Comparison of ENCODE assay signal across 24 cellular contexts in genomic region chr5:34047147-34047546, GRCh38.
"Had no signal": no experiment of that assay in that cellular context is flagged by ENCODE, and none has a peak within 500 bp of the region (broad histone marks: within the 10 kb centered on the region; RNA-seq: fewer than 3 reads in every experiment).

No MANE protein-coding gene starts in this region.

- H3K27ac ChIP-seq: heart left ventricle, lower lobe of right lung, pancreas, prostate gland, skin epidermis, thoracic aorta had no signal

- ATAC-seq: lower lobe of right lung, pancreas, sciatic nerve had no signal

- H3K4me1 ChIP-seq: prostate gland had no signal

- H3K27me3 ChIP-seq: heart left ventricle, pancreas had no signal

- H3K36me3 ChIP-seq: lower lobe of right lung, prostate gland, thoracic aorta had no signal

- H3K4me3 ChIP-seq: heart left ventricle, lower lobe of right lung, pancreas, prostate gland, skin epidermis, thoracic aorta had no signal

- DNase-seq: activated CD4-positive, alpha-beta memory T cell treated with anti-CD3 and anti-CD28 coated beads for 36 hours; activated CD4-positive, alpha-beta T cell treated with anti-CD3 and anti-CD28 coated beads, Interleukin-2, amount 10 ng/mL, durations not matched to agents 24 days and 14 days; activated CD4-positive, CD25-positive, alpha-beta regulatory T cell treated with anti-CD3 and anti-CD28 coated beads, Interleukin-2, amount 50 U/mL, for 72 hours; activated CD8-positive, alpha-beta memory T cell treated with anti-CD3 and anti-CD28 coated beads, Interleukin-2, amount 50 U/mL, for 4 hours; activated gamma-delta T cell; activated naive CD4-positive, alpha-beta T cell treated with anti-CD3 and anti-CD28 coated beads, Interleukin-2, amount 10 ng/mL, durations not matched to agents 7 days and 5 days; activated T-cell treated with anti-CD3 and anti-CD28 coated beads, Interleukin-2, amount 50 U/mL, for 1 hour; amniotic stem cell; dermis blood vessel endothelial cell; effector CD4-positive, alpha-beta T cell; heart left ventricle; hypothalamus; lower lobe of right lung; mesendoderm; pancreas; retina; stimulated activated CD4-positive, alpha-beta T cell treated with anti-CD3 and anti-CD28 coated beads, Interleukin-12 subunit alpha, Interleukin-12 subunit beta, amount 100 ng/mL, for 4 hours; stimulated activated CD4-positive, alpha-beta T cell treated with anti-CD3 and anti-CD28 coated beads, Interleukin-4, amount 100 ng/mL, for 1 hour; T-helper 2 cell; trophoblast cell had no signal

- H3K9me3 ChIP-seq: heart left ventricle, lower lobe of right lung, pancreas, prostate gland, thoracic aorta had no signal
